11 cellular contexts compared by ENCODE assay signal in the genomic region with DNA sequence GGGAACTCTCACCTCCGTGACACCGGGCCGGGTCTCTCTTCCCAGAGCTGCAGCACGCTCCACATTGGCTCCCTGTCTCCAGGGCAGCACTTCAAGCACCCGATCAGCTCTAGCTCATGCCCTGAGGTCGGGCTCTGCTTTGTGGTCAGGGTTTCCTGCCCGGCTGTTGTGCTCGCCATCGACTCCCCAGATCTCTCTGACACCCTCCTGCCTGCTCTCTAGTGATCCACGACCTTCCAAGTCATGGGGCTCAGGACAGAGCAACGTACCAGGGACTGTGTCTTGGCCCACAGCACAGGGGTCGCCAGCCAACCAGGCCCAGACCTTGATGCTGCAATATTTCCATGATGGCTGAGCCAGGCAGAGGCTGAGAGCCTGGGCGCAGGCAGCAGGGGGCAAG. TPM values are rescaled to one million over a fixed set of nuclear protein-coding genes. Genes with fewer than 3 reads are reported as not detected.
DNase-seq lines count a peak whose midpoint lies in the region; ATAC-seq and TF ChIP-seq lines count a peak whose summit lies in the region.
"Had no signal": no experiment of that assay in that cellular context is flagged by ENCODE, and none has a peak within 500 bp of the region (broad histone marks: within the 10 kb centered on the region; RNA-seq: fewer than 3 reads in every experiment).

No MANE protein-coding gene starts in this region.

- H3K27me3 ChIP-seq in CD4-positive, alpha-beta T cell (ENCODE audit: control insufficient read depth, insufficient read depth, low read length), result no peaks in the 10 kb centered on the region
- H3K27me3 ChIP-seq: Peyer's patch, uterus had no signal

- H3K27ac Mint-ChIP-seq in CD4-positive, alpha-beta T cell, result peak overlapping the region; percentile 78
- peak overlapping the region; percentile 79 to 92 for H3K27ac Mint-ChIP-seq in activated naive CD4-positive, alpha-beta T cell treated with anti-CD3 and anti-CD28 coated beads, Interleukin-2, amount 50 U/mL, for 72 hours
- peak overlapping the region in 9 of 10 donors; percentile 37 to 81 (median 77) for H3K27ac Mint-ChIP-seq in naive thymus-derived CD8-positive, alpha-beta T cell

- no peaks in the 10 kb centered on the region for H3K9me3 ChIP-seq in CD4-positive, alpha-beta T cell (ENCODE audit: control insufficient read depth, low read length)
- H3K9me3 ChIP-seq: Peyer's patch, uterus had no signal

- H3K4me1 Mint-ChIP-seq in CD4-positive, alpha-beta T cell (ENCODE audit: low read depth), result peaks cover 36% of the 10 kb centered on the region
- H3K4me1 Mint-ChIP-seq in naive thymus-derived CD8-positive, alpha-beta T cell, result peaks cover 24 to 44% (median 35%) of the 10 kb centered on the region in 4 donors

- POLR2A ChIA-PET in CD4-positive, alpha-beta T cell (lab: Charles Lee), result interaction anchor here (1.0 to 1.1 kb wide), 2 partner anchors 51 to 465 kb away, joined by 3 to 4 read pairs; partner anchors contain the start of gene NUP214
- POLR2A ChIA-PET in naive thymus-derived CD8-positive, alpha-beta T cell (lab: Charles Lee), result interaction anchor here (0.7 to 3.8 kb wide), 3 partner anchors 11 to 153 kb away, joined by 3 to 21 read pairs (median 11); partner anchors contain the start of gene RAPGEF1

- CTCF ChIA-PET in CD4-positive, alpha-beta T cell (lab: Charles Lee), result interaction anchor here (1.1 to 1.7 kb wide), 8 partner anchors 79 to 165 kb away, joined by 3 to 11 read pairs (median 4); partner anchors contain the start of gene RAPGEF1

- TF ChIP-seq CTCF in CD4-positive, alpha-beta T cell (IDR thresholded peaks at IDR 0.05), result no peak

- peak in 1 of 10 experiments; percentile 18 for DNase-seq in CD4-positive, alpha-beta T cell
- peak; percentile 24 for DNase-seq in Jurkat, Clone E6-1 (ENCODE audit: low read depth, low spot score)
- DNase-seq in activated naive CD4-positive, alpha-beta T cell treated with anti-CD3 and anti-CD28 coated beads, Interleukin-2, amount 50 U/mL, for 72 hours (ENCODE audit: low spot score in 2 of 2), result no peak
- peak in 1 of 10 donors; percentile 60 for DNase-seq in naive thymus-derived CD8-positive, alpha-beta T cell
- no peak for DNase-seq in GM03348 (ENCODE audit: low spot score)
- DNase-seq in HUDEP-2 (lab: John Stamatoyannopoulos, UW; ENCODE audit: unreplicated experiment in 76 of 76), result no peak
- no peak for DNase-seq in NCI-H82 treated with DMSO at 0.1 percent for 48 hours (lab: John Stamatoyannopoulos, UW; ENCODE audit: unreplicated experiment)

- peaks cover 48% of the 10 kb centered on the region for H3K36me3 Mint-ChIP-seq in CD4-positive, alpha-beta T cell (ENCODE audit: low read depth)
- peaks cover 0 to 10% of the 10 kb centered on the region in 2 donors for H3K36me3 Mint-ChIP-seq in activated naive CD4-positive, alpha-beta T cell treated with anti-CD3 and anti-CD28 coated beads, Interleukin-2, amount 50 U/mL, for 72 hours
- peaks cover 0 to 14% (median 3%) of the 10 kb centered on the region in 3 donors for H3K36me3 Mint-ChIP-seq in naive thymus-derived CD8-positive, alpha-beta T cell

- H3K27me3 Mint-ChIP-seq in CD4-positive, alpha-beta T cell, result no peaks in the 10 kb centered on the region
- H3K27me3 Mint-ChIP-seq in naive thymus-derived CD8-positive, alpha-beta T cell, result no peaks in the 10 kb centered on the region

- H3K4me3 ChIP-seq in Jurkat, Clone E6-1 (ENCODE audit: low read length), result no peak overlapping the region
- H3K4me3 ChIP-seq: Peyer's patch, uterus had no signal

- H3K9me3 Mint-ChIP-seq in CD4-positive, alpha-beta T cell, result no peaks in the 10 kb centered on the region
- no peaks in the 10 kb centered on the region for H3K9me3 Mint-ChIP-seq in activated naive CD4-positive, alpha-beta T cell treated with anti-CD3 and anti-CD28 coated beads, Interleukin-2, amount 50 U/mL, for 72 hours
- H3K9me3 Mint-ChIP-seq in naive thymus-derived CD8-positive, alpha-beta T cell, result no peaks in the 10 kb centered on the region

- no peak for ATAC-seq in CD4-positive, alpha-beta T cell (ENCODE audit: poor library complexity)
- ATAC-seq in activated naive CD4-positive, alpha-beta T cell treated with anti-CD3 and anti-CD28 coated beads, Interleukin-2, amount 50 U/mL, for 72 hours, result peak in 1 of 2 donors; percentile 20
- peak; percentile 14 to 30 for ATAC-seq in naive thymus-derived CD8-positive, alpha-beta T cell
- ATAC-seq in GM19397 (IDR thresholded peaks at IDR 0.05; ENCODE audit: unreplicated experiment), result no peak

- intact Hi-C loops in CD4-positive, alpha-beta T cell (cut with DNase I, micrococcal nuclease), result loop anchor here (5.0 to 10.0 kb wide), 3 partner anchors 67 to 654 kb away; no protein-coding TSS in a partner anchor

- H3K4me3 Mint-ChIP-seq in CD4-positive, alpha-beta T cell, result no peak overlapping the region
- H3K4me3 Mint-ChIP-seq in naive thymus-derived CD8-positive, alpha-beta T cell, result peak overlapping the region in 4 of 10 donors; percentile 28 to 43 (median 34)

- peak overlapping the region; percentile 4 for H3K27ac ChIP-seq in CD4-positive, alpha-beta T cell (ENCODE audit: low read depth, low read length)
- H3K27ac ChIP-seq: uterus had no signal

RNA-seq across cellular contexts. Expression of gene PRRT1B, which starts 45.1 kb away (rescaled TPM):
- not detected for total RNA-seq in CD4-positive, alpha-beta T cell
- not detected for polyA plus RNA-seq in Jurkat, Clone E6-1 (2012; ENCODE audit: insufficient read depth, insufficient read length)
- total RNA-seq in activated naive CD4-positive, alpha-beta T cell treated with anti-CD3 and anti-CD28 coated beads, Interleukin-2, amount 50 U/mL, for 72 hours, result not detected
- total RNA-seq in naive thymus-derived CD8-positive, alpha-beta T cell, result not detected
- polyA plus RNA-seq in naive thymus-derived CD8-positive, alpha-beta T cell, result not detected
- total RNA-seq: left cardiac atrium, uterus had no signal

RNA-seq across cellular contexts. Expression of gene UCK1, which starts 59.4 kb away (rescaled TPM):
- total RNA-seq in CD4-positive, alpha-beta T cell, result 10 to 100 TPM; 22.1 to 22.5 TPM
- 39.5 TPM for polyA plus RNA-seq in Jurkat, Clone E6-1 (2012; ENCODE audit: insufficient read depth, insufficient read length)
- total RNA-seq in activated naive CD4-positive, alpha-beta T cell treated with anti-CD3 and anti-CD28 coated beads, Interleukin-2, amount 50 U/mL, for 72 hours, result 10 to 100 TPM; 21.4 to 33.7 TPM
- 10 to 100 TPM; 24.0 to 29.9 TPM for total RNA-seq in naive thymus-derived CD8-positive, alpha-beta T cell
- 10 to 100 TPM; 21.8 to 25.6 (median 23.0) TPM for polyA plus RNA-seq in naive thymus-derived CD8-positive, alpha-beta T cell

Comparison
In these comparisons a context has a peak if more than half of its experiments do, and no peak if none do; other contexts are left out.
1. ATAC-seq: peak in naive thymus-derived CD8-positive, alpha-beta T cell (2 of 2); none in CD4-positive, alpha-beta T cell (single experiment) and GM19397 (single experiment).
2. Peak in every context shown above with its lines, with median percentiles within 50 percentile points of each other: H3K27ac Mint-ChIP-seq.